Comparison of ENCODE assay signal across 19 cellular contexts in the genomic region with DNA sequence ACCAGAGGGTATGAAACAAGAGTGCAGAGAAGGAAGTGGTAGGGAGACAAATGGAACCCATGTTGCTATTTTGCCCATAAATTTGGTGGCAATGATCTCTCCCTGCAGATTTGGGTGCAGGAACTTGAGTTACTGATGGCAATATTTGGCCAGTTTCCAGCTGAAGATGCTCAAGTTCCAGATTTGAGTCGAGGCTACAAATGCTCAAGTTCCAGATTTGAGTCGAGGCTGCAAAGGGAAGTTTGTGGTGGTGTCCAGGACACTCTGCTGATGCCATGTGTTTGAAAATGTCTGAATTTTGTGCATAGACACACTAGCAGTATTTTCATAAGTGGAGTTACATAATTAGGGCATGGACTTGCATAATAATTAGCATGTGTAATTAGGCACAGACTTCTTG.
"Had no signal": no experiment of that assay in that cellular context is flagged by ENCODE, and none has a peak within 500 bp of the region (broad histone marks: within the 10 kb centered on the region; RNA-seq: fewer than 3 reads in every experiment).

No MANE protein-coding gene starts in this region.

- H3K9me3 ChIP-seq: adrenal gland, gastrocnemius medialis, left ventricle myocardium inferior, mucosa of descending colon, sigmoid colon had no signal

- H3K4me1 Mint-ChIP-seq: activated CD4-positive, alpha-beta T cell treated with anti-CD3 and anti-CD28 coated beads, Interleukin-2, amount 10 ng/mL, durations not matched to agents 7 days and 5 days had no signal

- H3K27ac Mint-ChIP-seq: activated CD4-positive, alpha-beta T cell treated with anti-CD3 and anti-CD28 coated beads, Interleukin-2, amount 10 ng/mL, durations not matched to agents 7 days and 5 days; activated CD8-positive, alpha-beta T cell treated with anti-CD3 and anti-CD28 coated beads, Interleukin-2, amount 10 ng/mL, durations not matched to agents 7 days and 5 days; activated naive CD4-positive, alpha-beta T cell treated with anti-CD3 and anti-CD28 coated beads, Interleukin-2, amount 50 U/mL, for 72 hours; memory B cell; stimulated activated memory B cell treated with anti-CD40 and anti-IgM and Interleukin-4, amounts not matched to agents 10 μg/mL and 1 μg/mL and 100 μg/mL, for 72 hours had no signal

- FAIRE-seq: bronchial epithelial cell had no signal

- DNase-seq: activated CD4-positive, alpha-beta T cell treated with anti-CD3 and anti-CD28 coated beads, Interleukin-2, amount 10 ng/mL, durations not matched to agents 7 days and 5 days; activated CD8-positive, alpha-beta memory T cell treated with anti-CD3 and anti-CD28 coated beads, Interleukin-2, amount 50 U/mL, for 48 hours; activated CD8-positive, alpha-beta T cell treated with anti-CD3 and anti-CD28 coated beads, Interleukin-2, amount 10 ng/mL, durations not matched to agents 7 days and 5 days; activated gamma-delta T cell treated with Interleukin-2 at 50 U/mL for 16 hours; cerebellar nuclear complex; effector CD8-positive, alpha-beta T cell; gastrocnemius medialis; left ventricle myocardium inferior; mucosa of descending colon; naive B cell; sigmoid colon; stimulated activated CD4-positive, alpha-beta T cell treated with anti-CD3 and anti-CD28 coated beads, Interleukin-4, amount 100 ng/mL, for 24 hours; T1000 had no signal

- H3K27me3 Mint-ChIP-seq: activated CD4-positive, alpha-beta T cell treated with anti-CD3 and anti-CD28 coated beads, Interleukin-2, amount 10 ng/mL, durations not matched to agents 7 days and 5 days; naive B cell; stimulated activated memory B cell treated with anti-CD40 and anti-IgM and Interleukin-4, amounts not matched to agents 10 μg/mL and 1 μg/mL and 100 μg/mL, for 72 hours had no signal

- H3K4me1 ChIP-seq: adrenal gland, parathyroid adenoma had no signal

- H3K36me3 ChIP-seq: adrenal gland, gastrocnemius medialis, left ventricle myocardium inferior, sigmoid colon had no signal

- H3K4me3 Mint-ChIP-seq: activated CD4-positive, alpha-beta T cell treated with anti-CD3 and anti-CD28 coated beads, Interleukin-2, amount 10 ng/mL, durations not matched to agents 7 days and 5 days; activated CD8-positive, alpha-beta T cell treated with anti-CD3 and anti-CD28 coated beads, Interleukin-2, amount 10 ng/mL, durations not matched to agents 7 days and 5 days; memory B cell; naive B cell; stimulated activated memory B cell treated with anti-CD40 and anti-IgM and Interleukin-4, amounts not matched to agents 10 μg/mL and 1 μg/mL and 100 μg/mL, for 72 hours had no signal

- H3K27me3 ChIP-seq: gastrocnemius medialis had no signal

- H3K4me3 ChIP-seq: adrenal gland, gastrocnemius medialis, left ventricle myocardium inferior, mucosa of descending colon, sigmoid colon had no signal
